In the genomic region with DNA sequence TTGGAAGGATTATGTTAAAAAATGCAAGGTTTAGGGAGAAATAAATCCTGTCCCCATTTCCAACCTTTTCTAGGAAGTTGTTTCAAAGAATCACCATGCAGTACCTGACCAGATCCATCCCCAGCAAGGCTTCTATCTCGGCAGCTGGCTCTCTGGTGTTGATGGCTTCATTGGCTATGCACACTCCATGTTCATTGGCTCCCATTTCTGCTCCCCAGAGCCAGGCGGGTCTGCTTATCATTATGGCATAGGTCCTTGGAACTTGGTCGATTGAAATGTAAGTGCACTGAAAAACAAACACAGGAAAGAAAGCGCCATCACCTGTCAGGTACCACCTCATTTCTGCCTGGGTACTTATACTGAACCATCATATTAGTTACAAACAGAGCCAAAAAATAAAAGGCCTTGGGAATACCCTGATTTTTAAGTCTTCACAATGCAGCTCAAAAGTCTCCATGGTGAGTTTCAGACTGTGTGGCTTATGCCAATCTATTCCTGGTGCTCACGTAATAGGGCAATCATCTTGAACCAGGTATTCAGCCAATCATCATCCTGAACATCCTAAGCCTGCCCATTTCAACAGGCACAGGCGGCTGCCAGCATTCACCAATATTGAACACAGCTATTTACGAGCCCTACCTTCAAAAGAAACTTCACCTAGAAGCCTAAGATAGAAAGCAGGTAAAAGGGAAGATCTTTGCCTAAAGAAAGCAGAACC, we compare ENCODE assay signal across 16 cellular contexts.
"Had no signal": no experiment of that assay in that cellular context is flagged by ENCODE, and none has a peak within 500 bp of the region (broad histone marks: within the 10 kb centered on the region; RNA-seq: fewer than 3 reads in every experiment).

No MANE protein-coding gene starts in this region.

- H3K4me1 ChIP-seq: transverse colon, vagina had no signal

- H3K27ac ChIP-seq: epithelial cell of prostate, transverse colon, vagina had no signal

- DNase-seq: activated CD4-positive, alpha-beta T cell treated with anti-CD3 and anti-CD28 coated beads, Interleukin-2, amount 50 U/mL, for 1 hour; activated T-cell treated with anti-CD3 and anti-CD28 coated beads, Interleukin-2, amount 50 U/mL, for 1 hour; amniotic stem cell; cerebellar nuclear complex; foreskin melanocyte; mammary epithelial cell; pancreas; stimulated activated CD4-positive, alpha-beta T cell treated with anti-CD3 and anti-CD28 coated beads, Interleukin-2, amount 100 ng/mL, for 48 hours; stimulated activated naive CD4-positive, alpha-beta T cell; T-helper 9 cell had no signal

- H3K36me3 ChIP-seq: transverse colon had no signal

- H3K4me3 ChIP-seq: pancreas, transverse colon, vagina had no signal

- H3K9me3 ChIP-seq: pancreas, transverse colon, vagina had no signal

- H3K36me3 Mint-ChIP-seq: activated naive CD4-positive, alpha-beta T cell treated with anti-CD3 and anti-CD28 coated beads, Interleukin-2, amount 50 U/mL, for 24 hours; T-cell had no signal

- ATAC-seq: activated CD4-positive, CD25-positive, alpha-beta regulatory T cell treated with anti-CD3 and anti-CD28 coated beads, Interleukin-2, amount 50 U/mL, for 24 hours had no signal

- H3K9me3 Mint-ChIP-seq: activated naive CD4-positive, alpha-beta T cell treated with anti-CD3 and anti-CD28 coated beads, Interleukin-2, amount 50 U/mL, for 24 hours had no signal

- H3K4me3 Mint-ChIP-seq: activated naive CD4-positive, alpha-beta T cell treated with anti-CD3 and anti-CD28 coated beads, Interleukin-2, amount 50 U/mL, for 24 hours had no signal

- H3K27me3 ChIP-seq: pancreas, transverse colon, vagina had no signal
